Comparison of ENCODE assay signal across 8 cellular contexts in genomic region chr9:67717830-67718388, GRCh38.
DNase-seq lines count a peak whose midpoint lies in the region; ATAC-seq and TF ChIP-seq lines count a peak whose summit lies in the region.
"Not testable (repeated sequence)": the region's sequence is repeated elsewhere in the genome, so short reads cannot be mapped to it uniquely, and the experiment has no call there.

No MANE protein-coding gene starts in this region.

- not testable (repeated sequence) for H3K27ac Mint-ChIP-seq in T-helper 2 cell treated with Interferon-gamma antibody and Interleukin-4, amounts not matched to agents 5 μg/mL and 100 μg/mL, for 36 hours

- not testable (repeated sequence) for H3K4me1 ChIP-seq in gastroesophageal sphincter, right lobe of liver, upper lobe of right lung

- not testable (repeated sequence) for H3K27me3 Mint-ChIP-seq in T-helper 2 cell treated with Interferon-gamma antibody and Interleukin-4, amounts not matched to agents 5 μg/mL and 100 μg/mL, for 36 hours (ENCODE audit: low read depth)

- not testable (repeated sequence) for H3K9me3 Mint-ChIP-seq in T-helper 2 cell treated with Interferon-gamma antibody and Interleukin-4, amounts not matched to agents 5 μg/mL and 100 μg/mL, for 36 hours

- ATAC-seq in gastroesophageal sphincter, upper lobe of right lung: not testable (repeated sequence)
- peak in 1 of 4 donors; percentile 28 for ATAC-seq in right lobe of liver

- WGBS in gastroesophageal sphincter (ENCODE audit: low coverage in 1 of 2), 2 donors, result no CpG with 5 or more reads among the region's 28 CpGs
- WGBS in right lobe of liver (ENCODE audit: insufficient coverage, low coverage, low lambda C conversion rate, missing lambda C conversion rate), result 18% methylated on average over 8 of the region's 28 CpGs

- not testable (repeated sequence) for H3K4me1 Mint-ChIP-seq in T-helper 2 cell treated with Interferon-gamma antibody and Interleukin-4, amounts not matched to agents 5 μg/mL and 100 μg/mL, for 36 hours (ENCODE audit: low read depth)

- H3K4me3 ChIP-seq in gastroesophageal sphincter, result peak overlapping the region in 1 of 2 donors; percentile 19
- H3K4me3 ChIP-seq in right lobe of liver, upper lobe of right lung: not testable (repeated sequence)

- H3K36me3 Mint-ChIP-seq in T-helper 2 cell treated with Interferon-gamma antibody and Interleukin-4, amounts not matched to agents 5 μg/mL and 100 μg/mL, for 36 hours (ENCODE audit: low read depth), result not testable (repeated sequence)

- not testable (repeated sequence) for H3K36me3 ChIP-seq in gastroesophageal sphincter, right lobe of liver, upper lobe of right lung

- not testable (repeated sequence) for TF ChIP-seq POLR2A in gastroesophageal sphincter (IDR thresholded peaks at IDR 0.05); right lobe of liver (IDR thresholded peaks at IDR 0.05)

- TF ChIP-seq CTCF in gastroesophageal sphincter (IDR thresholded peaks at IDR 0.05); right lobe of liver (IDR thresholded peaks at IDR 0.05); upper lobe of right lung (IDR thresholded peaks at IDR 0.05): not testable (repeated sequence)

- intact Hi-C loops in right lobe of liver (cut with DNase I); posterior vena cava (cut with DNase I); upper lobe of right lung (cut with DNase I): not testable (repeated sequence)

- not testable (repeated sequence) for H3K27me3 ChIP-seq in gastroesophageal sphincter, right lobe of liver, upper lobe of right lung

- not testable (repeated sequence) for TF ChIP-seq EP300 in gastroesophageal sphincter (IDR thresholded peaks at IDR 0.05)

- DNase-seq in T-helper 2 cell treated with Interferon-gamma antibody and Interleukin-4, amounts not matched to agents 5 μg/mL and 100 μg/mL, for 36 hours (ENCODE audit: low spot score), result peak; percentile 8
- peak; percentile 21 for DNase-seq in activated CD8-positive, alpha-beta memory T cell treated with anti-CD3 and anti-CD28 coated beads, Interleukin-2, amount 50 U/mL, for 24 hours (ENCODE audit: extremely low read depth)
- peak; percentile 15 for DNase-seq in activated naive CD4-positive, alpha-beta T cell treated with anti-CD3 and anti-CD28 coated beads, Interleukin-2, amount 50 U/mL, for 16 hours
- DNase-seq in right lobe of liver, result peak; percentile 41 to 50 (median 44)
- DNase-seq in posterior vena cava (ENCODE audit: low spot score), result peak; percentile 87
- peak in 2 of 3 experiments; percentile 30 to 32 for DNase-seq in stimulated activated CD4-positive, alpha-beta T cell treated with anti-CD3 and anti-CD28 coated beads, TNF-alpha, amount 100 ng/mL, for 24 hours (ENCODE audit: low read depth in 3 of 3)
- peak; percentile 71 for DNase-seq in upper lobe of right lung

- H3K9me3 ChIP-seq in gastroesophageal sphincter, right lobe of liver, upper lobe of right lung: not testable (repeated sequence)

- H3K4me3 Mint-ChIP-seq in T-helper 2 cell treated with Interferon-gamma antibody and Interleukin-4, amounts not matched to agents 5 μg/mL and 100 μg/mL, for 36 hours, result not testable (repeated sequence)

- H3K27ac ChIP-seq in gastroesophageal sphincter, result peak overlapping the region in 3 of 4 donors; percentile 54 to 67 (median 64)
- not testable (repeated sequence) for H3K27ac ChIP-seq in right lobe of liver, upper lobe of right lung

Comparison
In these comparisons a context has a peak if more than half of its experiments do, and no peak if none do; other contexts are left out.
1. DNase-seq: peak in every context shown above with its lines; median percentile 87 in posterior vena cava; 71 in upper lobe of right lung; 44 in right lobe of liver; 31 in stimulated activated CD4-positive, alpha-beta T cell treated with anti-CD3 and anti-CD28 coated beads, TNF-alpha, amount 100 ng/mL, for 24 hours; 21 in activated CD8-positive, alpha-beta memory T cell treated with anti-CD3 and anti-CD28 coated beads, Interleukin-2, amount 50 U/mL, for 24 hours; 15 in activated naive CD4-positive, alpha-beta T cell treated with anti-CD3 and anti-CD28 coated beads, Interleukin-2, amount 50 U/mL, for 16 hours; 8 in T-helper 2 cell treated with Interferon-gamma antibody and Interleukin-4, amounts not matched to agents 5 μg/mL and 100 μg/mL, for 36 hours.